Comparison of ENCODE assay signal across 12 cellular contexts in genomic region chr16:65975049-65975708, GRCh38.
DNase-seq lines count a peak whose midpoint lies in the region; FAIRE-seq and TF ChIP-seq lines count a peak whose summit lies in the region.
"Had no signal": no experiment of that assay in that cellular context is flagged by ENCODE, and none has a peak within 500 bp of the region (broad histone marks: within the 10 kb centered on the region; RNA-seq: fewer than 3 reads in every experiment).

No MANE protein-coding gene starts in this region.

- no peaks in the 10 kb centered on the region for H4K20me1 ChIP-seq in endothelial cell of umbilical vein (replicated peaks; ENCODE audit: control insufficient read depth, extremely low read depth, insufficient read depth, low read length)

- TF ChIP-seq POLR2A in endothelial cell of umbilical vein (IDR thresholded peaks at IDR 0.05; ENCODE audit: low read depth, low read length), result no peak

- no peak overlapping the region for H3K4me3 ChIP-seq in endothelial cell of umbilical vein (replicated peaks in 1 of 3; ENCODE audit: insufficient read depth in 1 of 3, low read depth in 1 of 3, low read length in 3 of 3)
- H3K4me3 ChIP-seq: HAP-1, thoracic aorta had no signal

- no peak overlapping the region for H2AFZ ChIP-seq in endothelial cell of umbilical vein (ENCODE audit: low read depth, low read length)

- CTCF ChIA-PET in endothelial cell of umbilical vein (lab: Charles Lee), result no interaction called here

- dilution Hi-C loops in endothelial cell of umbilical vein (cut with MboI; ENCODE audit: extremely low pct_ligation_motif_present, low sequenced_read_pairs), result no loop called here

- peak; percentile 29 for DNase-seq in stimulated activated CD4-positive, alpha-beta T cell treated with anti-CD3 and anti-CD28 coated beads, Interleukin-1b, Interleukin-23, amount 100 ng/mL, for 48 hours
- no peak for DNase-seq in stimulated activated CD4-positive, alpha-beta T cell treated with anti-CD3 and anti-CD28 coated beads, Interleukin-4, amount 100 ng/mL, for 4 hours
- DNase-seq in OCI-M1 (lab: John Stamatoyannopoulos, UW) (peak; percentile 80), endothelial cell of umbilical vein (ENCODE audit: low read depth, low spot score) (no peak), urothelium cell line (ENCODE audit: low spot score) (peak; percentile 13), anterior cingulate cortex (lab: John Stamatoyannopoulos, UW) (no peak), NCI-H510A treated with DMSO at 0.1 percent for 48 hours (lab: John Stamatoyannopoulos, UW) (no peak), NCI-H524 treated with DMSO at 0.1 percent for 48 hours (lab: John Stamatoyannopoulos, UW) (no peak)
- DNase-seq: NCI-H1694 treated with DMSO at 0.1 percent for 48 hours; stimulated activated CD4-positive, alpha-beta T cell treated with anti-CD3 and anti-CD28 coated beads, Interleukin-4, amount 100 ng/mL, for 1 hour had no signal

- no peak overlapping the region for H3K27ac ChIP-seq in endothelial cell of umbilical vein (ENCODE audit: insufficient read depth, low read depth, low read length)
- H3K27ac ChIP-seq: thoracic aorta had no signal

- H3K9me3 ChIP-seq in endothelial cell of umbilical vein (replicated peaks; ENCODE audit: control insufficient read depth, insufficient read depth, low read length), result no peaks in the 10 kb centered on the region
- H3K9me3 ChIP-seq: HAP-1 had no signal

- H3K9ac ChIP-seq in endothelial cell of umbilical vein (replicated peaks; ENCODE audit: extremely low read depth, insufficient read depth, low read length), result no peak overlapping the region

- H3K4me2 ChIP-seq in endothelial cell of umbilical vein (ENCODE audit: insufficient read depth, low read length), result no peak overlapping the region

- FAIRE-seq in endothelial cell of umbilical vein (lab: Jason Lieb, UNC) (no peak), urothelium cell line (lab: Jason Lieb, UNC) (peak; percentile 40)

- no peaks in the 10 kb centered on the region for H3K4me1 ChIP-seq in endothelial cell of umbilical vein (ENCODE audit: control insufficient read depth, extremely low read depth, insufficient read depth, low read length)
- H3K4me1 ChIP-seq: HAP-1 had no signal

- POLR2A ChIA-PET in endothelial cell of umbilical vein (lab: Charles Lee), result no interaction called here

- no peaks in the 10 kb centered on the region for H3K9me1 ChIP-seq in endothelial cell of umbilical vein (replicated peaks; ENCODE audit: control insufficient read depth, extremely low read depth, insufficient read depth, low read length)

- no peaks in the 10 kb centered on the region for H3K79me2 ChIP-seq in endothelial cell of umbilical vein (ENCODE audit: control insufficient read depth, insufficient read depth, low read length)

- intact Hi-C loops in endothelial cell of umbilical vein (cut with micrococcal nuclease), result no loop called here

- no peaks in the 10 kb centered on the region for H3K27me3 ChIP-seq in endothelial cell of umbilical vein (ENCODE audit: control insufficient read depth in 2 of 2, insufficient read depth in 2 of 2, low read length in 2 of 2)

- no TSS peak for BruUV-seq in endothelial cell of umbilical vein (replicated peaks; lab: Mats Ljungman, UMichigan)

- no peak for TF ChIP-seq CTCF in endothelial cell of umbilical vein (IDR thresholded peaks at IDR 0.05; ENCODE audit: extremely low read depth in 1 of 2, insufficient read depth in 1 of 2, low read depth in 1 of 2, low read length in 2 of 2)

- H3K36me3 ChIP-seq in endothelial cell of umbilical vein (ENCODE audit: control insufficient read depth in 2 of 2, extremely low read depth in 1 of 2, insufficient read depth in 2 of 2, low read length in 2 of 2), result no peaks in the 10 kb centered on the region
- H3K36me3 ChIP-seq: HAP-1, thoracic aorta had no signal

TF ChIP-seq in endothelial cell of umbilical vein, 7 proteins besides CTCF, POLR2A, EP300 and RAD21:
- TF ChIP-seq EZH2 (IDR thresholded peaks at IDR 0.05; ENCODE audit: borderline replicate concordance, low read depth, low read length, severe bottlenecking) (no peak), FOS (IDR thresholded peaks at IDR 0.05; ENCODE audit: borderline replicate concordance, insufficient read depth, low read length) (peak; percentile 6), MAX (IDR thresholded peaks at IDR 0.05; ENCODE audit: insufficient read depth, insufficient read length) (no peak), POLR2AphosphoS5 (IDR thresholded peaks at IDR 0.05; ENCODE audit: insufficient read depth, low read depth, low read length) (no peak), JUN (IDR thresholded peaks at IDR 0.05; ENCODE audit: borderline replicate concordance, insufficient read depth, insufficient read length, low read depth) (peak; percentile 25)
TF ChIP-seq in endothelial cell of umbilical vein: peak in this region for 2.

Comparison
In these comparisons a context has a peak if more than half of its experiments do, and no peak if none do; other contexts are left out.
1. DNase-seq: peak in stimulated activated CD4-positive, alpha-beta T cell treated with anti-CD3 and anti-CD28 coated beads, Interleukin-1b, Interleukin-23, amount 100 ng/mL, for 48 hours (single experiment), OCI-M1 (single experiment) and urothelium cell line (single experiment); none in stimulated activated CD4-positive, alpha-beta T cell treated with anti-CD3 and anti-CD28 coated beads, Interleukin-4, amount 100 ng/mL, for 4 hours (0 of 2), endothelial cell of umbilical vein (single experiment), anterior cingulate cortex (0 of 58), NCI-H510A treated with DMSO at 0.1 percent for 48 hours (single experiment) and NCI-H524 treated with DMSO at 0.1 percent for 48 hours (single experiment).